22 cellular contexts compared by ENCODE assay signal in genomic region chr3:109819786-109820185, GRCh38.
DNase-seq lines count a peak whose midpoint lies in the region; ATAC-seq and TF ChIP-seq lines count a peak whose summit lies in the region.
"Had no signal": no experiment of that assay in that cellular context is flagged by ENCODE, and none has a peak within 500 bp of the region (broad histone marks: within the 10 kb centered on the region; RNA-seq: fewer than 3 reads in every experiment).

No MANE protein-coding gene starts in this region.

- peak; percentile 15 for TF ChIP-seq EP300 in neural cell (conservative IDR thresholded peaks at IDR 0.05; ENCODE audit: poor library complexity, severe bottlenecking)

- no peak overlapping the region for H3K4me2 ChIP-seq in GM23338
- H3K4me2 ChIP-seq in neural cell (ENCODE audit: low read length): peak overlapping the region; percentile 30
- H3K4me2 ChIP-seq: SK-N-SH had no signal

- no peak for TF ChIP-seq RAD21 in neural cell (conservative IDR thresholded peaks at IDR 0.05)

- intact Hi-C loops in activated CD8-positive, alpha-beta T cell treated with anti-CD3 and anti-CD28 coated beads for 36 hours (cut with micrococcal nuclease): no loop called here

- H3K4me3 Mint-ChIP-seq in GM23338: no peak overlapping the region
- H3K4me3 Mint-ChIP-seq in activated CD8-positive, alpha-beta T cell treated with anti-CD3 and anti-CD28 coated beads for 36 hours: no peak overlapping the region
- H3K4me3 Mint-ChIP-seq in activated naive CD4-positive, alpha-beta T cell treated with anti-CD3 and anti-CD28 coated beads, Interleukin-2, amount 10 ng/mL, durations not matched to agents 7 days and 5 days: no peak overlapping the region
- H3K4me3 Mint-ChIP-seq: CD4-positive, CD25-positive, alpha-beta regulatory T cell had no signal

- peak; percentile 6 for DNase-seq in GM23338 (ENCODE audit: low spot score)
- no peak for DNase-seq in activated CD8-positive, alpha-beta T cell treated with anti-CD3 and anti-CD28 coated beads for 36 hours
- no peak for DNase-seq in activated naive CD4-positive, alpha-beta T cell treated with anti-CD3 and anti-CD28 coated beads, Interleukin-2, amount 10 ng/mL, durations not matched to agents 7 days and 5 days
- DNase-seq: 8988T; CD4-positive, CD25-positive, alpha-beta regulatory T cell; DMS153; GDM1; H7; KBM-7; MG63; NCI-H2029; NCI-H226; NCI-H510A treated with DMSO at 0.1 percent for 48 hours; SK-N-SH; SW 1271 had no signal

- H3K27me3 ChIP-seq in ACC112 (ENCODE audit: insufficient read depth, low read length) (no peaks in the 10 kb centered on the region), GM23338 (ENCODE audit: insufficient read depth) (no peaks in the 10 kb centered on the region), neural cell (ENCODE audit: insufficient read depth, low read depth, low read length) (no peaks in the 10 kb centered on the region)
- H3K27me3 ChIP-seq: MG63 had no signal

- POLR2A ChIA-PET in activated CD8-positive, alpha-beta T cell treated with anti-CD3 and anti-CD28 coated beads for 36 hours (lab: Charles Lee): no interaction called here

- no peaks in the 10 kb centered on the region for H3F3A ChIP-seq in GM23338 (replicated peaks; ENCODE audit: low read depth)
- H3F3A ChIP-seq in neural cell (ENCODE audit: insufficient read depth, low read length, poor library complexity, severe bottlenecking): no peaks in the 10 kb centered on the region

- CTCF ChIA-PET in activated CD8-positive, alpha-beta T cell treated with anti-CD3 and anti-CD28 coated beads for 36 hours (lab: Charles Lee): no interaction called here
- CTCF ChIA-PET in activated naive CD4-positive, alpha-beta T cell treated with anti-CD3 and anti-CD28 coated beads, Interleukin-2, amount 10 ng/mL, durations not matched to agents 7 days and 5 days (lab: Charles Lee): no interaction called here

- H4K20me1 ChIP-seq in GM23338 (replicated peaks; ENCODE audit: insufficient read depth) (no peaks in the 10 kb centered on the region), neural cell (ENCODE audit: insufficient read depth) (no peaks in the 10 kb centered on the region)

- peak; percentile 33; the same call in 2 of the 3 replicates for ATAC-seq in GM23338
- no peak for ATAC-seq in GM18520 (IDR thresholded peaks at IDR 0.05; ENCODE audit: unreplicated experiment)
- ATAC-seq in activated CD8-positive, alpha-beta T cell treated with anti-CD3 and anti-CD28 coated beads for 36 hours: no peak
- ATAC-seq in HG03097 (IDR thresholded peaks at IDR 0.05; ENCODE audit: low FRiP score, unreplicated experiment): no peak
- ATAC-seq: GM12878, PC-3 had no signal

- no peak overlapping the region for H3K27ac Mint-ChIP-seq in GM23338
- no peak overlapping the region for H3K27ac Mint-ChIP-seq in activated CD8-positive, alpha-beta T cell treated with anti-CD3 and anti-CD28 coated beads for 36 hours
- no peak overlapping the region for H3K27ac Mint-ChIP-seq in activated naive CD4-positive, alpha-beta T cell treated with anti-CD3 and anti-CD28 coated beads, Interleukin-2, amount 10 ng/mL, durations not matched to agents 7 days and 5 days
- H3K27ac Mint-ChIP-seq: CD4-positive, CD25-positive, alpha-beta regulatory T cell had no signal

- H3K27me3 Mint-ChIP-seq in GM23338 (ENCODE audit: insufficient read depth, low read depth, poor library complexity): no peaks in the 10 kb centered on the region
- H3K27me3 Mint-ChIP-seq in activated CD8-positive, alpha-beta T cell treated with anti-CD3 and anti-CD28 coated beads for 36 hours: no peaks in the 10 kb centered on the region
- H3K27me3 Mint-ChIP-seq in activated naive CD4-positive, alpha-beta T cell treated with anti-CD3 and anti-CD28 coated beads, Interleukin-2, amount 10 ng/mL, durations not matched to agents 7 days and 5 days: no peaks in the 10 kb centered on the region
- H3K27me3 Mint-ChIP-seq: CD4-positive, CD25-positive, alpha-beta regulatory T cell had no signal

- H3K36me3 ChIP-seq in ACC112 (ENCODE audit: insufficient read depth, low read length): no peaks in the 10 kb centered on the region
- H3K36me3 ChIP-seq in GM23338 (ENCODE audit: insufficient read depth): no peaks in the 10 kb centered on the region
- no peaks in the 10 kb centered on the region for H3K36me3 ChIP-seq in neural cell (ENCODE audit: insufficient read depth, low read length)
- H3K36me3 ChIP-seq: MG63 had no signal

- H2AFZ ChIP-seq in ACC112 (ENCODE audit: low read length, unreplicated experiment): peak overlapping the region; percentile 11
- peak overlapping the region; percentile 11; the same call in 1 of the 2 replicates for H2AFZ ChIP-seq in GM23338
- no peak overlapping the region for H2AFZ ChIP-seq in neural cell (ENCODE audit: low read depth, low read length)

- H3K9me3 ChIP-seq in neural cell (ENCODE audit: low read length): no peaks in the 10 kb centered on the region
- H3K9me3 ChIP-seq: MG63, SK-N-SH had no signal

- H3K36me3 Mint-ChIP-seq in GM23338 (ENCODE audit: low read depth): peaks cover 2% of the 10 kb centered on the region; the same call in 2 of the 3 replicates
- H3K36me3 Mint-ChIP-seq in activated CD8-positive, alpha-beta T cell treated with anti-CD3 and anti-CD28 coated beads for 36 hours (ENCODE audit: low read depth): no peaks in the 10 kb centered on the region
- H3K36me3 Mint-ChIP-seq in activated naive CD4-positive, alpha-beta T cell treated with anti-CD3 and anti-CD28 coated beads, Interleukin-2, amount 10 ng/mL, durations not matched to agents 7 days and 5 days: no peaks in the 10 kb centered on the region
- H3K36me3 Mint-ChIP-seq: CD4-positive, CD25-positive, alpha-beta regulatory T cell had no signal

- TF ChIP-seq CTCF in GM23338 (conservative IDR thresholded peaks at IDR 0.05; ENCODE audit: low read depth in 2 of 2) (no peak), VCaP (conservative IDR thresholded peaks at IDR 0.05) (no peak), neural cell (IDR thresholded peaks at IDR 0.05; ENCODE audit: poor library complexity, severe bottlenecking) (no peak)
- no peak for TF ChIP-seq CTCF in activated CD8-positive, alpha-beta T cell treated with anti-CD3 and anti-CD28 coated beads for 36 hours (IDR thresholded peaks at IDR 0.05)

- H3K27ac ChIP-seq in ACC112 (ENCODE audit: low read depth, low read length) (no peak overlapping the region), GM23338 (ENCODE audit: low read depth) (no peak overlapping the region), VCaP (peak overlapping the region; percentile 11; the same call in 1 of the 2 replicates), neural cell (ENCODE audit: low read length) (peak overlapping the region; percentile 30)

- H3K4me3 ChIP-seq in ACC112 (ENCODE audit: low read depth, low read length): no peak overlapping the region
- no peak overlapping the region for H3K4me3 ChIP-seq in GM23338
- peak overlapping the region; percentile 50 for H3K4me3 ChIP-seq in neural cell (ENCODE audit: low read length)
- H3K4me3 ChIP-seq: GM12878, MG63 had no signal

- no peaks in the 10 kb centered on the region for H3K4me1 ChIP-seq in ACC112 (ENCODE audit: control insufficient read depth, insufficient read depth, low read length, unreplicated experiment)
- H3K4me1 ChIP-seq in GM23338 (ENCODE audit: insufficient read depth): peaks cover 9% of the 10 kb centered on the region

- H3K9me3 Mint-ChIP-seq in GM23338: no peaks in the 10 kb centered on the region; the same call in 2 of the 3 replicates
- H3K9me3 Mint-ChIP-seq in activated CD8-positive, alpha-beta T cell treated with anti-CD3 and anti-CD28 coated beads for 36 hours: peaks cover 2% of the 10 kb centered on the region
- no peaks in the 10 kb centered on the region for H3K9me3 Mint-ChIP-seq in activated naive CD4-positive, alpha-beta T cell treated with anti-CD3 and anti-CD28 coated beads, Interleukin-2, amount 10 ng/mL, durations not matched to agents 7 days and 5 days

- H3K79me2 ChIP-seq in ACC112 (ENCODE audit: control insufficient read depth, insufficient read depth, low read length, unreplicated experiment) (no peaks in the 10 kb centered on the region), GM23338 (replicated peaks; ENCODE audit: insufficient read depth) (no peaks in the 10 kb centered on the region), neural cell (replicated peaks; ENCODE audit: insufficient read depth, low read length) (no peaks in the 10 kb centered on the region)

- 0 out of 2 replicates have a peak, but pooled peaks cover 3% of the 10 kb centered on the region for H3K9me2 ChIP-seq in GM23338 (ENCODE audit: insufficient read depth)
- no peaks in the 10 kb centered on the region for H3K9me2 ChIP-seq in neural cell (ENCODE audit: insufficient read depth, low read length)

- H3K9ac ChIP-seq in neural cell (ENCODE audit: low read length): no peak overlapping the region
- H3K9ac ChIP-seq: SK-N-SH had no signal

- H3K4me1 Mint-ChIP-seq in GM23338: peaks cover 13% of the 10 kb centered on the region; the same call in 2 of the 3 replicates
- no peaks in the 10 kb centered on the region for H3K4me1 Mint-ChIP-seq in activated CD8-positive, alpha-beta T cell treated with anti-CD3 and anti-CD28 coated beads for 36 hours (ENCODE audit: low read depth)
- H3K4me1 Mint-ChIP-seq in activated naive CD4-positive, alpha-beta T cell treated with anti-CD3 and anti-CD28 coated beads, Interleukin-2, amount 10 ng/mL, durations not matched to agents 7 days and 5 days: no peaks in the 10 kb centered on the region

TF ChIP-seq in neural cell, 6 proteins besides CTCF, POLR2A, EP300 and RAD21 (continues in another document):
- TF ChIP-seq TAF1 (IDR thresholded peaks at IDR 0.05; ENCODE audit: low read depth) (no peak), MXI1 (conservative IDR thresholded peaks at IDR 0.05; ENCODE audit: poor library complexity, severe bottlenecking) (no peak), POLR2AphosphoS5 (IDR thresholded peaks at IDR 0.05) (no peak), SMC3 (conservative IDR thresholded peaks at IDR 0.05; ENCODE audit: poor library complexity) (no peak), EZH2 (IDR thresholded peaks at IDR 0.05; ENCODE audit: borderline replicate concordance, insufficient read depth, low read length, poor library complexity, severe bottlenecking) (no peak)

Comparison
In these comparisons a context has a peak if more than half of its experiments do, and no peak if none do; other contexts are left out.
1. H3K27ac ChIP-seq: peak in VCaP (single experiment) and neural cell (single experiment); none in ACC112 (single experiment) and GM23338 (single experiment).